18 cellular contexts compared by ENCODE assay signal in the genomic region with DNA sequence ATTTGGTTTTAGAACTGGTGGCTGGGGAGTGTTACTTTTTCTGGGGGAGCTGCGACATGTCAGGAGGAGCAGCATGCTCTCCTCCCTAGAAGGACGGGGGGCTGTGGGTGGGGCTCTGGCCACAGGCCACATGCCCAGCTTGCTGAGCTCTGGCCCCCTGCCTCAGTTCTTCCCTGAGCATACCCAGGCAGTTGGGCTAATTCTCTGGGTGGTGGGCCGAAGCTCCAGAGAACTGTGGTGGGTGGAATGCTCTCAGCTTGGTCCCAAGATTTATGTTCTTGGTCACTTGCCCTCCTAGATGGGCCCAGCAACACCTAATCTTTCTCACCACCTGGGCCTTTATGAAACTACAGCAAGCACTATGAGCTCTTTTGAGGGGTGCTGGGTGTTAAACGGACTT. TPM values are rescaled to one million over a fixed set of nuclear protein-coding genes. Genes with fewer than 3 reads are reported as not detected.
DNase-seq lines count a peak whose midpoint lies in the region; ATAC-seq and TF ChIP-seq lines count a peak whose summit lies in the region.
"Had no signal": no experiment of that assay in that cellular context is flagged by ENCODE, and none has a peak within 500 bp of the region (broad histone marks: within the 10 kb centered on the region; RNA-seq: fewer than 3 reads in every experiment).

No MANE protein-coding gene starts in this region.

- H3K27ac ChIP-seq in OCI-LY7 (ENCODE audit: low read depth, low read length, poor library complexity, severe bottlenecking) (no peak overlapping the region), gastrocnemius medialis (peak overlapping the region; percentile 16 to 97 (median 80))

- H4K20me1 ChIP-seq in OCI-LY7 (ENCODE audit: insufficient read depth, low read length) = no peaks in the 10 kb centered on the region

- in situ Hi-C loops in gastrocnemius medialis (cut with MboI; ENCODE audit: low sequenced_read_pairs in 4 of 4) = no loop called here

- peak; percentile 34 for DNase-seq in activated effector memory CD4-positive, alpha-beta T cell treated with anti-CD3 and anti-CD28 coated beads, Interleukin-2, amount 50 U/mL, for 16 hours
- DNase-seq in activated effector memory CD4-positive, alpha-beta T cell treated with Interleukin-2 at 50 U/mL for 16 hours = no peak
- DNase-seq in OCI-LY7 (ENCODE audit: low spot score) (no peak), glutamatergic neuron (no peak), gastrocnemius medialis (no peak), SIG-M5 treated with dmso at 0.1 percent for 504 hours (lab: John Stamatoyannopoulos, UW; ENCODE audit: unreplicated experiment) (no peak), occipital lobe (lab: John Stamatoyannopoulos, UW) (no peak), SHP77 treated with DMSO at 0.1 percent for 48 hours (lab: John Stamatoyannopoulos, UW) (no peak)
- DNase-seq: activated CD8-positive, alpha-beta memory T cell treated with anti-CD3 and anti-CD28 coated beads for 24 hours; erythroblast; Karpas-422; left cardiac atrium; NCI-H1930; NCI-H774; T1000 had no signal

- no peaks in the 10 kb centered on the region for H3K27me3 ChIP-seq in gastrocnemius medialis

- peaks cover 27% of the 10 kb centered on the region for H3K4me1 Mint-ChIP-seq in glutamatergic neuron (ENCODE audit: low read depth, unreplicated experiment)

- no peaks in the 10 kb centered on the region for H3K36me3 Mint-ChIP-seq in glutamatergic neuron (ENCODE audit: unreplicated experiment)

- CTCF ChIA-PET in OCI-LY7 (lab: Charles Lee; ENCODE audit: unreplicated experiment) = no interaction called here

- H3K4me2 ChIP-seq in OCI-LY7 (ENCODE audit: low read length) = 0 out of 2 replicates have a peak overlapping the region, but pooled peaks have one; percentile 18

- H3K9me3 ChIP-seq in OCI-LY7 (ENCODE audit: low read length) (no peaks in the 10 kb centered on the region), gastrocnemius medialis (no peaks in the 10 kb centered on the region)

- no peaks in the 10 kb centered on the region for H3K79me2 ChIP-seq in OCI-LY7 (ENCODE audit: insufficient read depth, low read depth, low read length)

- intact Hi-C loops in OCI-LY7 (cut with micrococcal nuclease; ENCODE audit: unreplicated experiment) = loop anchor here (10.0 kb wide), 2 partner anchors 509 to 601 kb away; a partner anchor contains a TSS
- intact Hi-C loops in gastrocnemius medialis (cut with DNase I; ENCODE audit: low total_unique reads) = no loop called here

- H3K27ac Mint-ChIP-seq in glutamatergic neuron (ENCODE audit: unreplicated experiment) = peak overlapping the region; percentile 2

- no peak overlapping the region for H3K4me3 ChIP-seq in OCI-LY7 (ENCODE audit: low read depth, low read length, poor library complexity, severe bottlenecking)
- H3K4me3 ChIP-seq in gastrocnemius medialis = no peak overlapping the region
- H3K4me3 ChIP-seq: skin epidermis had no signal

- H3K27me3 Mint-ChIP-seq in glutamatergic neuron (ENCODE audit: unreplicated experiment) = peaks cover 13% of the 10 kb centered on the region

- H2AFZ ChIP-seq in OCI-LY7 (ENCODE audit: low read length) = no peak overlapping the region

- H3K4me1 ChIP-seq in OCI-LY7 (ENCODE audit: insufficient read depth, low read length, poor library complexity, severe bottlenecking) = peaks cover 61% of the 10 kb centered on the region
- H3K4me1 ChIP-seq in gastrocnemius medialis = peaks cover 29 to 35% of the 10 kb centered on the region in 2 donors

- no peak overlapping the region for H3K4me3 Mint-ChIP-seq in glutamatergic neuron (ENCODE audit: unreplicated experiment)

- peaks cover 12% of the 10 kb centered on the region for H3K9me3 Mint-ChIP-seq in glutamatergic neuron (ENCODE audit: unreplicated experiment)

- POLR2A ChIA-PET in OCI-LY7 (lab: Charles Lee) = interaction anchor here (0.7 to 2.8 kb wide), 3 partner anchors 8 to 567 kb away, joined by 3 to 10 read pairs (median 6); a partner anchor contains a TSS

- H3K9me2 ChIP-seq in OCI-LY7 (ENCODE audit: insufficient read depth, low read length) = no peaks in the 10 kb centered on the region

- no peak for TF ChIP-seq CTCF in OCI-LY7 (conservative IDR thresholded peaks at IDR 0.05; ENCODE audit: low read length)
- no peak for TF ChIP-seq CTCF in glutamatergic neuron (IDR thresholded peaks at IDR 0.05; ENCODE audit: partially characterized antibody, unreplicated experiment)
- no peak for TF ChIP-seq CTCF in gastrocnemius medialis (IDR thresholded peaks at IDR 0.05 in 4 of 5, conservative IDR thresholded peaks at IDR 0.05 in 1 of 5)

- H3K36me3 ChIP-seq in OCI-LY7 (ENCODE audit: insufficient read depth, low read length) (no peaks in the 10 kb centered on the region), gastrocnemius medialis (peaks cover 0 to 21% of the 10 kb centered on the region in 2 donors)

- BruUV-seq in OCI-LY7 (replicated peaks; lab: Mats Ljungman, UMichigan) = no TSS peak

- ATAC-seq in gastrocnemius medialis = no peak
- ATAC-seq: left cardiac atrium, Right ventricle myocardium inferior had no signal

- TF ChIP-seq POLR2A in gastrocnemius medialis (IDR thresholded peaks at IDR 0.05) = no peak

RNA-seq across cellular contexts. Expression of a gene that starts 5.1 kb away (rescaled TPM):
- 4.7 and 5.5 TPM in 2 replicates for total RNA-seq in OCI-LY7 (2014; rRNA removed; shearing (Covaris generic))
- total RNA-seq in OCI-LY7 (2022) (6.5 and 7.7 TPM in 2 replicates), glutamatergic neuron (ENCODE audit: unreplicated experiment) (20.5 TPM), gastrocnemius medialis (1 to 10 TPM; 3.1 to 7.5 (median 3.3) TPM), occipital lobe (10.6 TPM)

RNA-seq across cellular contexts. Expression of a gene that starts 5.4 kb away (rescaled TPM):
- 36.9 and 46.2 TPM in 2 replicates for total RNA-seq in OCI-LY7 (2014; rRNA removed; shearing (Covaris generic))
- total RNA-seq in OCI-LY7 (2022) = 19.0 and 21.7 TPM in 2 replicates
- total RNA-seq in glutamatergic neuron (ENCODE audit: unreplicated experiment) = 146 TPM
- total RNA-seq in gastrocnemius medialis = 100 to 1,000 TPM; 115 to 332 (median 159) TPM
- 26.8 TPM for total RNA-seq in occipital lobe

RNA-seq across cellular contexts. Expression of a gene that starts 32.6 kb away (rescaled TPM):
- 0.08 TPM in 1 of 2 replicates, not detected in the other for total RNA-seq in OCI-LY7 (2014; rRNA removed; shearing (Covaris generic))
- total RNA-seq in OCI-LY7 (2022) (not detected in 2 replicates), glutamatergic neuron (ENCODE audit: unreplicated experiment) (0.86 TPM), gastrocnemius medialis (10 to 100 TPM in 1 of 4 donors, 1 to 10 TPM in 3; 4.7 to 14.3 (median 6.5) TPM), occipital lobe (6.2 TPM)
- total RNA-seq: H4 had no signal

RNA-seq across cellular contexts. Expression of a gene that starts 50.7 kb away (rescaled TPM):
- 5.4 TPM in 1 of 2 replicates, not detected in the other for total RNA-seq in OCI-LY7 (2014; rRNA removed; shearing (Covaris generic))
- not detected in 2 replicates for total RNA-seq in OCI-LY7 (2022)
- not detected for total RNA-seq in glutamatergic neuron (ENCODE audit: unreplicated experiment)
- 1 to 10 TPM in 2 of 4 donors, under 1 TPM in 1, not detected in 1; 0.27 to 2.7 (median 1.1) TPM for total RNA-seq in gastrocnemius medialis
- total RNA-seq in occipital lobe = 7.3 TPM

RNA-seq across cellular contexts. Expression of a gene that starts 50.9 kb away (rescaled TPM):
- not detected in 2 replicates for total RNA-seq in OCI-LY7 (2014; rRNA removed; shearing (Covaris generic))
- not detected in 2 replicates for total RNA-seq in OCI-LY7 (2022)
- total RNA-seq in glutamatergic neuron (ENCODE audit: unreplicated experiment) = 10.2 TPM
- total RNA-seq in gastrocnemius medialis = 1 to 10 TPM in 3 of 4 donors, under 1 TPM in 1; 0.62 to 6.8 (median 1.9) TPM
- 11.7 TPM for total RNA-seq in occipital lobe
- total RNA-seq: H4 had no signal
